Comparison of ENCODE assay signal across 25 cellular contexts in genomic region chr11:20973959-20974358, GRCh38.
DNase-seq lines count a peak whose midpoint lies in the region; ATAC-seq and TF ChIP-seq lines count a peak whose summit lies in the region.
"Had no signal": no experiment of that assay in that cellular context is flagged by ENCODE, and none has a peak within 500 bp of the region (broad histone marks: within the 10 kb centered on the region; RNA-seq: fewer than 3 reads in every experiment).

No MANE protein-coding gene starts in this region.

- no CpG with 5 or more reads among the region's 5 CpGs for WGBS in neuronal stem cell (ENCODE audit: extremely low coverage in 2 of 2, insufficient read length in 2 of 2, insufficient replicate concordance in 1 of 2), 2 donors

- H3K9me3 ChIP-seq in neuronal stem cell (replicated peaks in 1 of 2; ENCODE audit: control insufficient read depth in 2 of 2, insufficient read depth in 1 of 2, low read depth in 1 of 2, low read length in 2 of 2), result no peaks in the 10 kb centered on the region
- H3K9me3 ChIP-seq: Caco-2, Peyer's patch had no signal

- H3K27ac ChIP-seq in GM23338 (ENCODE audit: low read depth), result no peak overlapping the region
- no peak overlapping the region for H3K27ac ChIP-seq in neuronal stem cell (replicated peaks; ENCODE audit: low read length)
- H3K27ac ChIP-seq: GM23248, KMS-11, Peyer's patch had no signal

- no peak overlapping the region for H3K4ac ChIP-seq in neuronal stem cell (ENCODE audit: low read length)

- no peak overlapping the region for H2AK5ac ChIP-seq in neuronal stem cell (ENCODE audit: low read depth, low read length)

- no peak overlapping the region for H2BK5ac ChIP-seq in neuronal stem cell (ENCODE audit: low read length)

- H3K36me3 Mint-ChIP-seq in GM23338 (ENCODE audit: low read depth) (no peaks in the 10 kb centered on the region), WTC11 (no peaks in the 10 kb centered on the region)
- H3K36me3 Mint-ChIP-seq in activated T-helper 17 cell treated with anti-CD3 and anti-CD28 coated beads, Interleukin-2, amount 50 U/mL, for 72 hours (ENCODE audit: low read depth), result no peaks in the 10 kb centered on the region
- H3K36me3 Mint-ChIP-seq: CD4-positive, alpha-beta memory T cell had no signal

- H3K23ac ChIP-seq in neuronal stem cell (ENCODE audit: low read depth, low read length, poor library complexity), result no peak overlapping the region

- no peak overlapping the region for H4K91ac ChIP-seq in neuronal stem cell (ENCODE audit: low read depth, low read length, poor library complexity)

- no peak overlapping the region for H3K14ac ChIP-seq in neuronal stem cell (ENCODE audit: low read length)

- no peak overlapping the region for H2BK15ac ChIP-seq in neuronal stem cell (ENCODE audit: low read length)

- no peaks in the 10 kb centered on the region for H3K79me1 ChIP-seq in neuronal stem cell (ENCODE audit: low read depth, low read length)

- no peak overlapping the region for H3K4me3 ChIP-seq in GM23338
- no peak overlapping the region for H3K4me3 ChIP-seq in neuronal stem cell (ENCODE audit: low read length in 2 of 2)
- H3K4me3 ChIP-seq: GM23248, Peyer's patch had no signal

- H3K36me3 ChIP-seq in GM23338 (ENCODE audit: insufficient read depth) (no peaks in the 10 kb centered on the region), neuronal stem cell (replicated peaks in 1 of 2; ENCODE audit: control insufficient read depth in 2 of 2, insufficient read depth in 2 of 2, low read length in 2 of 2) (no peaks in the 10 kb centered on the region)
- H3K36me3 ChIP-seq: Peyer's patch had no signal

- no peak overlapping the region for H2BK120ac ChIP-seq in neuronal stem cell (ENCODE audit: low read depth, low read length)

- H3K27ac Mint-ChIP-seq in GM23338, result no peak overlapping the region
- H3K27ac Mint-ChIP-seq in WTC11, result no peak overlapping the region
- H3K27ac Mint-ChIP-seq in activated T-helper 17 cell treated with anti-CD3 and anti-CD28 coated beads, Interleukin-2, amount 50 U/mL, for 72 hours, result no peak overlapping the region
- H3K27ac Mint-ChIP-seq: CD4-positive, alpha-beta memory T cell; H9; HFFc6 had no signal

- no peaks in the 10 kb centered on the region for H4K20me1 ChIP-seq in GM23338 (replicated peaks; ENCODE audit: insufficient read depth)

- DNase-seq in GM23338 (ENCODE audit: low spot score) (peak; percentile 53), WTC11 (ENCODE audit: low spot score) (no peak), iPS-NIHi7 (ENCODE audit: extremely low spot score) (peak; percentile 16), neuronal stem cell (ENCODE audit: low spot score) (peak; percentile 4), NCI-H69 (lab: John Stamatoyannopoulos, UW) (no peak), COR-L47 (lab: John Stamatoyannopoulos, UW) (no peak)
- DNase-seq: C1 segment of cervical spinal cord; CD4-positive, alpha-beta memory T cell; DMS79; GF-D8; GM23248; H9; HFFc6; IMR-90; NCI-H1048; NCI-H1417 treated with DMSO at 0.1 percent for 48 hours; NCI-H1694 treated with DMSO at 0.1 percent for 48 hours; NCI-H2081; NCI-H2227 treated with DMSO at 0.1 percent for 48 hours; NCI-H526 treated with DMSO at 0.1 percent for 48 hours; Peyer's patch; SHP77 treated with DMSO at 0.1 percent for 48 hours had no signal

- H3F3A ChIP-seq in GM23338 (replicated peaks; ENCODE audit: low read depth), result no peaks in the 10 kb centered on the region

- H3K27me3 Mint-ChIP-seq in GM23338 (ENCODE audit: insufficient read depth, low read depth, poor library complexity) (no peaks in the 10 kb centered on the region), WTC11 (ENCODE audit: low read depth) (no peaks in the 10 kb centered on the region)
- no peaks in the 10 kb centered on the region for H3K27me3 Mint-ChIP-seq in activated T-helper 17 cell treated with anti-CD3 and anti-CD28 coated beads, Interleukin-2, amount 50 U/mL, for 72 hours
- H3K27me3 Mint-ChIP-seq: CD4-positive, alpha-beta memory T cell had no signal

- no peaks in the 10 kb centered on the region for H3K79me2 ChIP-seq in GM23338 (replicated peaks; ENCODE audit: insufficient read depth)

- no peaks in the 10 kb centered on the region for H3K4me1 ChIP-seq in GM23338 (ENCODE audit: insufficient read depth)
- no peaks in the 10 kb centered on the region for H3K4me1 ChIP-seq in neuronal stem cell (ENCODE audit: control insufficient read depth in 2 of 2, insufficient read depth in 1 of 2, low read depth in 1 of 2, low read length in 2 of 2)
- H3K4me1 ChIP-seq: Caco-2, Peyer's patch had no signal

- H3K4me3 Mint-ChIP-seq in GM23338 (no peak overlapping the region), WTC11 (no peak overlapping the region)
- no peak overlapping the region for H3K4me3 Mint-ChIP-seq in activated T-helper 17 cell treated with anti-CD3 and anti-CD28 coated beads, Interleukin-2, amount 50 U/mL, for 72 hours
- H3K4me3 Mint-ChIP-seq: CD4-positive, alpha-beta memory T cell; H9; HFFc6 had no signal

- H3K9me2 ChIP-seq in GM23338 (ENCODE audit: insufficient read depth), result no peaks in the 10 kb centered on the region

- no peaks in the 10 kb centered on the region for H3K27me3 ChIP-seq in GM23338 (ENCODE audit: insufficient read depth)
- H3K27me3 ChIP-seq in neuronal stem cell (ENCODE audit: control insufficient read depth in 3 of 3, insufficient read depth in 3 of 3, low read depth in 1 of 3, low read length in 3 of 3), result no peaks in the 10 kb centered on the region
- H3K27me3 ChIP-seq: Peyer's patch had no signal

- POLR2A ChIA-PET in WTC11 (lab: Charles Lee), result no interaction called here

- no peak overlapping the region for H3K4me2 ChIP-seq in GM23338
- H3K4me2 ChIP-seq in neuronal stem cell (ENCODE audit: insufficient read depth, low read length, poor library complexity, severe bottlenecking), result no peak overlapping the region
- H3K4me2 ChIP-seq: KMS-11 had no signal

- H3K9me3 Mint-ChIP-seq in GM23338 (no peaks in the 10 kb centered on the region; the same call in 2 of the 3 replicates), WTC11 (0 out of 2 replicates have a peak, but pooled peaks cover 3% of the 10 kb centered on the region)
- peaks cover 17% of the 10 kb centered on the region for H3K9me3 Mint-ChIP-seq in activated T-helper 17 cell treated with anti-CD3 and anti-CD28 coated beads, Interleukin-2, amount 50 U/mL, for 72 hours
- H3K9me3 Mint-ChIP-seq: H9 had no signal

- H4K8ac ChIP-seq in neuronal stem cell (ENCODE audit: low read depth, low read length), result no peak overlapping the region

- no peak for TF ChIP-seq CTCF in GM23338 (conservative IDR thresholded peaks at IDR 0.05; ENCODE audit: low read depth in 2 of 2)
- no peak for TF ChIP-seq CTCF in WTC11 (IDR thresholded peaks at IDR 0.05)

- ATAC-seq in GM23338 (peak; percentile 29; the same call in 2 of the 3 replicates), WTC11 (0 out of 2 replicates have a peak, but pooled peaks have one; percentile 32)
- ATAC-seq in activated T-helper 17 cell treated with anti-CD3 and anti-CD28 coated beads, Interleukin-2, amount 50 U/mL, for 72 hours (replicated peaks), result no peak

- CTCF ChIA-PET in WTC11 (lab: Charles Lee), result no interaction called here

- no peak overlapping the region for H2BK12ac ChIP-seq in neuronal stem cell (ENCODE audit: low read length)

- no peak overlapping the region for H3K9ac ChIP-seq in neuronal stem cell (ENCODE audit: low read depth, low read length, poor library complexity)
- H3K9ac ChIP-seq: GM23248, KMS-11 had no signal

- no peaks in the 10 kb centered on the region; the same call in 2 of the 3 replicates for H3K4me1 Mint-ChIP-seq in GM23338
- peaks cover 3% of the 10 kb centered on the region for H3K4me1 Mint-ChIP-seq in WTC11
- no peaks in the 10 kb centered on the region for H3K4me1 Mint-ChIP-seq in activated T-helper 17 cell treated with anti-CD3 and anti-CD28 coated beads, Interleukin-2, amount 50 U/mL, for 72 hours
- H3K4me1 Mint-ChIP-seq: CD4-positive, alpha-beta memory T cell; H9 had no signal

- H2AFZ ChIP-seq in GM23338 (no peak overlapping the region), neuronal stem cell (ENCODE audit: low read length) (no peak overlapping the region)
- H2AFZ ChIP-seq: GM23248 had no signal

- H3K18ac ChIP-seq in neuronal stem cell (ENCODE audit: low read length), result no peak overlapping the region

TF ChIP-seq in GM23338, 12 proteins besides CTCF, POLR2A, EP300 and RAD21 (continues in another document):
- no peak for TF ChIP-seq ZNF331 (CRISPR knock-in tag; IDR thresholded peaks at IDR 0.05; ENCODE audit: low read depth)
- no peak for TF ChIP-seq CREB1 (CRISPR knock-in tag; IDR thresholded peaks at IDR 0.05; ENCODE audit: low read depth)
- no peak for TF ChIP-seq JUNB (IDR thresholded peaks at IDR 0.05; ENCODE audit: unreplicated experiment)

TF ChIP-seq in WTC11, 78 proteins besides CTCF, POLR2A, EP300 and RAD21:
- TF ChIP-seq NR3C1 (CRISPR knock-in tag; conservative IDR thresholded peaks at IDR 0.05; ENCODE audit: low read depth) (no peak), NFYB (CRISPR knock-in tag; conservative IDR thresholded peaks at IDR 0.05; ENCODE audit: low read depth) (no peak), NR1H2 (CRISPR knock-in tag; IDR thresholded peaks at IDR 0.05) (no peak), ZNF396 (CRISPR knock-in tag; IDR thresholded peaks at IDR 0.05; ENCODE audit: borderline replicate concordance) (no peak), IRF2 (CRISPR knock-in tag; IDR thresholded peaks at IDR 0.05; ENCODE audit: borderline replicate concordance, low read depth) (no peak), ZBTB21 (CRISPR knock-in tag; IDR thresholded peaks at IDR 0.05; ENCODE audit: borderline replicate concordance) (no peak), JUN (CRISPR knock-in tag; IDR thresholded peaks at IDR 0.05) (no peak), ZNF138 (CRISPR knock-in tag; conservative IDR thresholded peaks at IDR 0.05) (no peak)
- TF ChIP-seq, protein P1, sequence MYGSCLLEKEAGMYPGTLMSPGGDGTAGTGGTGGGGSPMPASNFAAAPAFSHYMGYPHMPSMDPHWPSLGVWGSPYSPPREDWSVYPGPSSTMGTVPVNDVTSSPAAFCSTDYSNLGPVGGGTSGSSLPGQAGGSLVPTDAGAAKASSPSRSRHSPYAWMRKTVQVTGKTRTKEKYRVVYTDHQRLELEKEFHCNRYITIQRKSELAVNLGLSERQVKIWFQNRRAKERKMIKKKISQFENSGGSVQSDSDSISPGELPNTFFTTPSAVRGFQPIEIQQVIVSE (CRISPR knock-in tag; IDR thresholded peaks at IDR 0.05; ENCODE audit: borderline replicate concordance), result no peak
- TF ChIP-seq, protein P2, sequence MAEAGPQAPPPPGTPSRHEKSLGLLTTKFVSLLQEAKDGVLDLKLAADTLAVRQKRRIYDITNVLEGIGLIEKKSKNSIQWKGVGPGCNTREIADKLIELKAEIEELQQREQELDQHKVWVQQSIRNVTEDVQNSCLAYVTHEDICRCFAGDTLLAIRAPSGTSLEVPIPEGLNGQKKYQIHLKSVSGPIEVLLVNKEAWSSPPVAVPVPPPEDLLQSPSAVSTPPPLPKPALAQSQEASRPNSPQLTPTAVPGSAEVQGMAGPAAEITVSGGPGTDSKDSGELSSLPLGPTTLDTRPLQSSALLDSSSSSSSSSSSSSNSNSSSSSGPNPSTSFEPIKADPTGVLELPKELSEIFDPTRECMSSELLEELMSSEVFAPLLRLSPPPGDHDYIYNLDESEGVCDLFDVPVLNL (CRISPR knock-in tag; IDR thresholded peaks at IDR 0.05; ENCODE audit: borderline replicate concordance, low read depth), result no peak

Comparison
In these comparisons a context has a peak if more than half of its experiments do, and no peak if none do; other contexts are left out.
1. DNase-seq: peak in GM23338 (single experiment), iPS-NIHi7 (single experiment) and neuronal stem cell (single experiment); none in WTC11 (single experiment), NCI-H69 (single experiment) and COR-L47 (single experiment).